Comparison of ENCODE assay signal across 11 cellular contexts in the genomic region with DNA sequence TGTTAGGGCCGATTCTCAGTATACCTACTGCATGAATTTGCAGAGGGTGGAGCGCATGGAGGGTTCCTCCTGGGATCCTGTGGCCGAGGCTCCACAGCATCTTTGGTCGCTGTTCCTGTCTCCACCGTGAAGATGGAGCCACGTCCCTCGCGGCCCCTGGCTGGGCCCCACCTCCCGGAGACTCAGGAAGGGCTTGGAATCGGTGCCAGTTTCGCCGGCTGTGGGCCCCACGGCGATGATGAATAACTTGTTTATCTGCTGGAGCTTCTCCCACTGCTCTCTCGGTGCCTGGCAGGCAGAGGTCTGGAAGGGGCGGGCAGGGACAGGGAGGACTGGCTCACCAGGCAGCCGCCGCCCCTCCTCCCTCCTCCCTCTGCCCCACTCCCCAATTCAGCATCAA. TPM values are rescaled to one million over a fixed set of nuclear protein-coding genes. Genes with fewer than 3 reads are reported as not detected.
DNase-seq lines count a peak whose midpoint lies in the region; ATAC-seq and TF ChIP-seq lines count a peak whose summit lies in the region.
"Had no signal": no experiment of that assay in that cellular context is flagged by ENCODE, and none has a peak within 500 bp of the region (broad histone marks: within the 10 kb centered on the region; RNA-seq: fewer than 3 reads in every experiment).

No MANE protein-coding gene starts in this region.

- TF ChIP-seq CTCF in nephron progenitor cell (IDR thresholded peaks at IDR 0.05): no peak

- peak overlapping the region; percentile 97 for H3K27ac ChIP-seq in temporal lobe (ENCODE audit: low read depth, low read length)

- H3K4me1 Mint-ChIP-seq in nephron progenitor cell: no peaks in the 10 kb centered on the region

- ATAC-seq in HG02678 (IDR thresholded peaks at IDR 0.05; ENCODE audit: unreplicated experiment) (no peak), GM21786 (IDR thresholded peaks at IDR 0.05; ENCODE audit: unreplicated experiment) (no peak)

- no peaks in the 10 kb centered on the region for H3K9me3 Mint-ChIP-seq in nephron progenitor cell
- H3K9me3 Mint-ChIP-seq: activated CD4-positive, alpha-beta T cell treated with anti-CD3 and anti-CD28 coated beads, Interleukin-2, amount 10 ng/mL, durations not matched to agents 7 days and 5 days; dendritic cell treated with granulocyte-macrophage colony-stimulating factor and Interleukin-4, amounts not matched to agents 40 ng/mL and 50 ng/mL, for 4 days had no signal

- no peak overlapping the region for H3K27ac Mint-ChIP-seq in nephron progenitor cell
- H3K27ac Mint-ChIP-seq: activated CD4-positive, alpha-beta T cell treated with anti-CD3 and anti-CD28 coated beads, Interleukin-2, amount 10 ng/mL, durations not matched to agents 7 days and 5 days; dendritic cell treated with granulocyte-macrophage colony-stimulating factor and Interleukin-4, amounts not matched to agents 40 ng/mL and 50 ng/mL, for 4 days had no signal

- no peaks in the 10 kb centered on the region for H3K36me3 Mint-ChIP-seq in nephron progenitor cell (ENCODE audit: low read depth)

- DNase-seq in NCI-H82 (lab: John Stamatoyannopoulos, UW) (peak; percentile 28), NCI-H82 treated with DMSO at 0.1 percent for 48 hours (lab: John Stamatoyannopoulos, UW; ENCODE audit: unreplicated experiment) (no peak), anterior cingulate cortex (lab: John Stamatoyannopoulos, UW) (peak in 55 of 58 donors; percentile 8 to 94 (median 73)), hippocampal formation (lab: John Stamatoyannopoulos, UW) (peak; percentile 77 to 84), nephron progenitor cell (no peak)
- DNase-seq: activated CD4-positive, alpha-beta T cell treated with anti-CD3 and anti-CD28 coated beads, Interleukin-2, amount 10 ng/mL, durations not matched to agents 7 days and 5 days; NCI-H510A had no signal

- peaks cover 11% of the 10 kb centered on the region for H3K27me3 Mint-ChIP-seq in nephron progenitor cell (ENCODE audit: low read depth, poor library complexity)
- H3K27me3 Mint-ChIP-seq: dendritic cell treated with granulocyte-macrophage colony-stimulating factor and Interleukin-4, amounts not matched to agents 40 ng/mL and 50 ng/mL, for 4 days had no signal

- H3K4me3 Mint-ChIP-seq in nephron progenitor cell: no peak overlapping the region
- H3K4me3 Mint-ChIP-seq: activated CD4-positive, alpha-beta T cell treated with anti-CD3 and anti-CD28 coated beads, Interleukin-2, amount 10 ng/mL, durations not matched to agents 7 days and 5 days; dendritic cell treated with granulocyte-macrophage colony-stimulating factor and Interleukin-4, amounts not matched to agents 40 ng/mL and 50 ng/mL, for 4 days had no signal

RNA-seq across cellular contexts. Expression of a gene that starts 8.1 kb away (rescaled TPM):
- not detected for total RNA-seq in temporal lobe
- total RNA-seq: activated CD4-positive, alpha-beta T cell treated with anti-CD3 and anti-CD28 coated beads, Interleukin-2, amount 10 ng/mL, durations not matched to agents 7 days and 5 days had no signal

Comparison
In these comparisons a context has a peak if more than half of its experiments do, and no peak if none do; other contexts are left out.
1. DNase-seq: peak in NCI-H82 (single experiment), anterior cingulate cortex (55 of 58) and hippocampal formation (2 of 2); none in NCI-H82 treated with DMSO at 0.1 percent for 48 hours (single experiment) and nephron progenitor cell (single experiment).